Comparison of ENCODE assay signal across 23 cellular contexts in the genomic region with DNA sequence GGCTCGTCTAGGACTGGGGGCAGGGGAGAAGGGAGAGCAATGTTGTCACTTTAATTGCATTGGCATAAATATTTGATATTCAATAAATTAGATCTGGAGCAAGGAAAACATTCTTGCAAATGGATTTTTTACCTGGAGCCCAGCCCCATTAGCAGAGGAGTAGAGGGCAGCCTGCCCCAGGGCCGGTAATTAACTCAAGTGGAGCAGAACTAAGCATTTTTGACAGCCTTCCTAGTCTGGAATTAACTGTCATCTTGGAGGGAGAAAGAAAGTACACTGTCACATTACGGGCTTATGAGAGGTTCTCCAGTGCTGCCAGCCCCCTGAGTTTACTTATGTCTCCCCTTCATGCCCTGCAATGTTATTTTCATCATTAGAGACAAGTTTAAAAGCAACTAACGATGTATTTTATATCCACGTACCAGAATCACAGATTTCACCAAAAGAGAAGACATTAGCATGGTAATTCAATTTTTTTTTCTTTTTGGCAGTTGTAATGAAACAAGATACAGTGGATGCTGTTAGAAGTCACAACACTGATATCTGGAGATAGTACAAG.
DNase-seq lines count a peak whose midpoint lies in the region; ATAC-seq and TF ChIP-seq lines count a peak whose summit lies in the region.
"Had no signal": no experiment of that assay in that cellular context is flagged by ENCODE, and none has a peak within 500 bp of the region (broad histone marks: within the 10 kb centered on the region; RNA-seq: fewer than 3 reads in every experiment).

No MANE protein-coding gene starts in this region.

- CTCF ChIA-PET in OCI-LY7 (lab: Charles Lee; ENCODE audit: unreplicated experiment): no interaction called here

- 0 out of 2 replicates have a peak, but pooled peaks cover 5% of the 10 kb centered on the region for H3K9me3 ChIP-seq in OCI-LY7 (ENCODE audit: low read length)
- H3K9me3 ChIP-seq: neutrophil had no signal

- intact Hi-C loops in OCI-LY7 (cut with micrococcal nuclease; ENCODE audit: unreplicated experiment): no loop called here

- POLR2A ChIA-PET in OCI-LY7 (lab: Charles Lee): interaction anchor here (0.5 kb wide), 1 partner anchor 10 kb away, joined by 4 read pairs; no protein-coding TSS in a partner anchor

- H3K4me2 ChIP-seq in OCI-LY7 (ENCODE audit: low read length): no peak overlapping the region

- H3K4me3 ChIP-seq in OCI-LY7 (ENCODE audit: low read depth, low read length, poor library complexity, severe bottlenecking): no peak overlapping the region
- H3K4me3 ChIP-seq: heart right ventricle, sigmoid colon, SK-N-MC, tibial artery had no signal

- TF ChIP-seq CTCF in OCI-LY7 (conservative IDR thresholded peaks at IDR 0.05; ENCODE audit: low read length): no peak

- H3K4me1 ChIP-seq in OCI-LY7 (ENCODE audit: insufficient read depth, low read length, poor library complexity, severe bottlenecking): no peaks in the 10 kb centered on the region
- H3K4me1 ChIP-seq: heart right ventricle, sigmoid colon, tibial artery had no signal

- no TSS peak for BruUV-seq in OCI-LY7 (replicated peaks; lab: Mats Ljungman, UMichigan)

- H3K79me2 ChIP-seq in OCI-LY7 (ENCODE audit: insufficient read depth, low read depth, low read length): no peaks in the 10 kb centered on the region

- H3K9me2 ChIP-seq in OCI-LY7 (ENCODE audit: insufficient read depth, low read length): no peaks in the 10 kb centered on the region

- peak; percentile 39 for ATAC-seq in SK-N-SH treated with all-trans-retinoic acid at 6 μM for 48 hours
- ATAC-seq in GM19328 (IDR thresholded peaks at IDR 0.05; ENCODE audit: unreplicated experiment): no peak
- ATAC-seq: activated CD4-positive, CD25-positive, alpha-beta regulatory T cell treated with anti-CD3 and anti-CD28 coated beads, Interleukin-2, amount 50 U/mL, for 24 hours; heart right ventricle; left ventricle myocardium superior had no signal

- DNase-seq in NCI-H2171 treated with DMSO at 0.1 percent for 48 hours (lab: John Stamatoyannopoulos, UW) (peak; percentile 54), NCI-H2171 (lab: John Stamatoyannopoulos, UW) (no peak), NCI-H1105 treated with DMSO at 0.1 percent for 48 hours (lab: John Stamatoyannopoulos, UW) (peak; percentile 54), renal cortical epithelial cell (ENCODE audit: low read depth) (peak; percentile 21), OCI-LY7 (ENCODE audit: low spot score) (no peak), DMS114 treated with DMSO at 0.1 percent for 48 hours (lab: John Stamatoyannopoulos, UW; ENCODE audit: unreplicated experiment) (no peak)
- DNase-seq: 8988T; activated CD8-positive, alpha-beta T cell treated with anti-CD3 and anti-CD28 coated beads for 36 hours; heart right ventricle; HFFc6; left ventricle myocardium superior; NCI-H1092; NCI-H2029; NCI-H82; sigmoid colon; stimulated activated CD4-positive, alpha-beta T cell treated with anti-CD3 and anti-CD28 coated beads, Interleukin-12 subunit alpha, Interleukin-12 subunit beta, amount 100 ng/mL, for 4 hours; stimulated activated CD4-positive, alpha-beta T cell treated with anti-CD3 and anti-CD28 coated beads, Interleukin-4, amount 100 ng/mL, for 1 hour; tibial artery had no signal

- no peak overlapping the region for H2AFZ ChIP-seq in OCI-LY7 (ENCODE audit: low read length)

- no peak overlapping the region for H3K27ac ChIP-seq in OCI-LY7 (ENCODE audit: low read depth, low read length, poor library complexity, severe bottlenecking)
- H3K27ac ChIP-seq: heart right ventricle, neutrophil, sigmoid colon, SK-N-MC, tibial artery had no signal

- no peaks in the 10 kb centered on the region for H4K20me1 ChIP-seq in OCI-LY7 (ENCODE audit: insufficient read depth, low read length)

- no peaks in the 10 kb centered on the region for H3K36me3 ChIP-seq in OCI-LY7 (ENCODE audit: insufficient read depth, low read length)
- H3K36me3 ChIP-seq: heart right ventricle, neutrophil, sigmoid colon, tibial artery had no signal

TF ChIP-seq in SK-N-SH treated with all-trans-retinoic acid at 6 μM for 48 hours, 23 proteins besides CTCF, POLR2A, EP300 and RAD21:
- TF ChIP-seq, protein P1, sequence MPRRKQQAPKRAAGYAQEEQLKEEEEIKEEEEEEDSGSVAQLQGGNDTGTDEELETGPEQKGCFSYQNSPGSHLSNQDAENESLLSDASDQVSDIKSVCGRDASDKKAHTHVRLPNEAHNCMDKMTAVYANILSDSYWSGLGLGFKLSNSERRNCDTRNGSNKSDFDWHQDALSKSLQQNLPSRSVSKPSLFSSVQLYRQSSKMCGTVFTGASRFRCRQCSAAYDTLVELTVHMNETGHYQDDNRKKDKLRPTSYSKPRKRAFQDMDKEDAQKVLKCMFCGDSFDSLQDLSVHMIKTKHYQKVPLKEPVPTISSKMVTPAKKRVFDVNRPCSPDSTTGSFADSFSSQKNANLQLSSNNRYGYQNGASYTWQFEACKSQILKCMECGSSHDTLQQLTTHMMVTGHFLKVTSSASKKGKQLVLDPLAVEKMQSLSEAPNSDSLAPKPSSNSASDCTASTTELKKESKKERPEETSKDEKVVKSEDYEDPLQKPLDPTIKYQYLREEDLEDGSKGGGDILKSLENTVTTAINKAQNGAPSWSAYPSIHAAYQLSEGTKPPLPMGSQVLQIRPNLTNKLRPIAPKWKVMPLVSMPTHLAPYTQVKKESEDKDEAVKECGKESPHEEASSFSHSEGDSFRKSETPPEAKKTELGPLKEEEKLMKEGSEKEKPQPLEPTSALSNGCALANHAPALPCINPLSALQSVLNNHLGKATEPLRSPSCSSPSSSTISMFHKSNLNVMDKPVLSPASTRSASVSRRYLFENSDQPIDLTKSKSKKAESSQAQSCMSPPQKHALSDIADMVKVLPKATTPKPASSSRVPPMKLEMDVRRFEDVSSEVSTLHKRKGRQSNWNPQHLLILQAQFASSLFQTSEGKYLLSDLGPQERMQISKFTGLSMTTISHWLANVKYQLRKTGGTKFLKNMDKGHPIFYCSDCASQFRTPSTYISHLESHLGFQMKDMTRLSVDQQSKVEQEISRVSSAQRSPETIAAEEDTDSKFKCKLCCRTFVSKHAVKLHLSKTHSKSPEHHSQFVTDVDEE (CRISPR knock-in tag; IDR thresholded peaks at IDR 0.05): no peak
- no peak for TF ChIP-seq ISL1 (CRISPR knock-in tag; IDR thresholded peaks at IDR 0.05)
- TF ChIP-seq ZNF70 (CRISPR knock-in tag; IDR thresholded peaks at IDR 0.05): no peak
- TF ChIP-seq ZNF8 (CRISPR knock-in tag; IDR thresholded peaks at IDR 0.05): peak; percentile 91
- TF ChIP-seq ZC3H10 (CRISPR knock-in tag; IDR thresholded peaks at IDR 0.05): no peak

Comparison
In these comparisons a context has a peak if more than half of its experiments do, and no peak if none do; other contexts are left out.
1. DNase-seq: peak in NCI-H2171 treated with DMSO at 0.1 percent for 48 hours (single experiment), NCI-H1105 treated with DMSO at 0.1 percent for 48 hours (single experiment) and renal cortical epithelial cell (single experiment); none in NCI-H2171 (single experiment), OCI-LY7 (single experiment) and DMS114 treated with DMSO at 0.1 percent for 48 hours (single experiment).